Comparison of ENCODE assay signal across 2 cellular contexts in the genomic region with DNA sequence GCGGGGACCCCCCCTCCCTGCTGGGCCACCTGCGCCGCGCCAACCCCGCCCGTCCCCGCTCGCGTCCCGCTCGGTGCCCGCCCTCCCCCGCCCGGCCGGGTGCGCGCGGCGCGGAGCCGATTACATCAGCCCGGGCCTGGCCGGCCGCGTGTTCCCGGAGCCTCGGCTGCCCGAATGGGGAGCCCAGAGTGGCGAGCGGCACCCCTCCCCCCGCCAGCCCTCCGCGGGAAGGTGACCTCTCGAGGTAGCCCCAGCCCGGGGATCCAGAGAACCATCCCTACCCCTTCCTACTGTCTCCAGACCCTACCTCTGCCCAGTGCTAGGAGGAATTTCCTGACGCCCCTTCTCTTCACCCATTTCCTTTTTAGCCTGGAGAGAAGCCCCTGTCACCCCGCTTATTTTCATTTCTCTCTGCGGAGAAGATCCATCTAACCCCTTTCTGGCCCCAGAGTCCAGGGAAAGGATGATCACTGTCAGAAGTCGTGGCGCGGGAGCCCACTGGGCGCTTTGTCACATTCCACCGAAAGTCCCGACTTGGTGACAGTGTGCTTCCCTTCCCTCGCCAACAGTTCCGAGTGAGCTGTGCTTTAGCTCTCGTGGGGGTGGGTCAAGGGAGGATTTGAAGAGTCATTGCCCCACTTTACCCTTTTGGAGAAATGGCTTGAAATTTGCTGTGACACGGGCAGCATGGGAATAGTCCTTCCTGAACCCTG.
A peak's percentile ranks its signal among the peaks of the same experiment; 100 is the strongest.
TF ChIP-seq lines count a peak whose summit lies in the region.

No MANE protein-coding gene starts in this region.

TF ChIP-seq in Ishikawa, 13 proteins besides CTCF, POLR2A, EP300 and RAD21 (continued from another document):
- TF ChIP-seq REST (IDR thresholded peaks at IDR 0.05; ENCODE audit: low read depth) = no peak
- no peak; the same call in 1 of the 2 replicates for TF ChIP-seq CEBPB (IDR thresholded peaks at IDR 0.05)
- no peak for TF ChIP-seq ZBTB7A (IDR thresholded peaks at IDR 0.05; ENCODE audit: low read depth)
- no peak for TF ChIP-seq TEAD4 (IDR thresholded peaks at IDR 0.05)
- TF ChIP-seq, protein P1, sequence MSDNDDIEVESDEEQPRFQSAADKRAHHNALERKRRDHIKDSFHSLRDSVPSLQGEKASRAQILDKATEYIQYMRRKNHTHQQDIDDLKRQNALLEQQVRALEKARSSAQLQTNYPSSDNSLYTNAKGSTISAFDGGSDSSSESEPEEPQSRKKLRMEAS (IDR thresholded peaks at IDR 0.05) = peak; percentile 95
TF ChIP-seq in Ishikawa: peak in this region for 1.

TF ChIP-seq in HepG2, 621 proteins besides CTCF, POLR2A, EP300 and RAD21 (continued from another document and continues in another):
- TF ChIP-seq ZNF777 (CRISPR knock-in tag; IDR thresholded peaks at IDR 0.05) (peak; percentile 35; the same call in 1 of the 2 replicates), ZBTB20 (CRISPR knock-in tag; IDR thresholded peaks at IDR 0.05; ENCODE audit: borderline replicate concordance, low read depth) (0 out of 2 replicates have a peak, but pooled peaks have one; percentile 0), SMAD3 (CRISPR knock-in tag; IDR thresholded peaks at IDR 0.05) (0 out of 2 replicates have a peak, but pooled peaks have one; percentile 53), MYC (CRISPR knock-in tag; IDR thresholded peaks at IDR 0.05; ENCODE audit: borderline replicate concordance) (peak; percentile 85; the same call in 1 of the 2 replicates), NONO (IDR thresholded peaks at IDR 0.05) (no peak), NONO (CRISPR knock-in tag; conservative IDR thresholded peaks at IDR 0.05) (no peak; the same call in 1 of the 2 replicates), ZNF326 (CRISPR knock-in tag; IDR thresholded peaks at IDR 0.05; ENCODE audit: borderline replicate concordance) (no peak), MBNL3 (CRISPR knock-in tag; conservative IDR thresholded peaks at IDR 0.05) (no peak), ZNF564 (CRISPR knock-in tag; IDR thresholded peaks at IDR 0.05) (no peak), KLF6 (CRISPR knock-in tag; IDR thresholded peaks at IDR 0.05) (0 out of 2 replicates have a peak, but pooled peaks have one; percentile 10), SALL2 (CRISPR knock-in tag; IDR thresholded peaks at IDR 0.05) (no peak; the same call in 1 of the 2 replicates), ZNF44 (CRISPR knock-in tag; IDR thresholded peaks at IDR 0.05) (0 out of 2 replicates have a peak, but pooled peaks have one; percentile 6), ZNF317 (CRISPR knock-in tag; IDR thresholded peaks at IDR 0.05) (no peak; the same call in 1 of the 2 replicates), TCF12 (IDR thresholded peaks at IDR 0.05) (no peak), TCF12 (CRISPR knock-in tag; IDR thresholded peaks at IDR 0.05) (no peak), ZNF616 (CRISPR knock-in tag; IDR thresholded peaks at IDR 0.05; ENCODE audit: low read depth) (no peak), SNAPC2 (CRISPR knock-in tag; IDR thresholded peaks at IDR 0.05) (no peak), SRSF1 (optimal IDR thresholded peaks at IDR 0.05; ENCODE audit: low read depth, low read length) (no peak), FOXO4 (CRISPR knock-in tag; conservative IDR thresholded peaks at IDR 0.05) (no peak), CEBPB (IDR thresholded peaks at IDR 0.05; ENCODE audit: borderline replicate concordance, low read depth, low read length) (peak; percentile 17; the same call in 1 of the 2 replicates), E2F2 (CRISPR knock-in tag; IDR thresholded peaks at IDR 0.05; ENCODE audit: borderline replicate concordance) (no peak), NCOA1 (CRISPR knock-in tag; IDR thresholded peaks at IDR 0.05) (0 out of 2 replicates have a peak, but pooled peaks have one; percentile 2), ZBTB43 (CRISPR knock-in tag; conservative IDR thresholded peaks at IDR 0.05) (0 out of 2 replicates have a peak, but pooled peaks have one; percentile 3), ZNF510 (CRISPR knock-in tag; IDR thresholded peaks at IDR 0.05; ENCODE audit: low read depth) (0 out of 2 replicates have a peak, but pooled peaks have one; percentile 51), IKZF1 (IDR thresholded peaks at IDR 0.05) (no peak), CAMTA2 (CRISPR knock-in tag; IDR thresholded peaks at IDR 0.05; ENCODE audit: borderline replicate concordance) (no peak; the same call in 1 of the 2 replicates), ZNF547 (CRISPR knock-in tag; IDR thresholded peaks at IDR 0.05) (no peak), SAFB2 (CRISPR knock-in tag; IDR thresholded peaks at IDR 0.05; ENCODE audit: borderline replicate concordance, low read depth) (peak; percentile 72; the same call in 1 of the 2 replicates), TIGD3 (CRISPR knock-in tag; IDR thresholded peaks at IDR 0.05; ENCODE audit: borderline replicate concordance) (peak; percentile 88; the same call in 1 of the 2 replicates), MATR3 (CRISPR knock-in tag; IDR thresholded peaks at IDR 0.05) (no peak), SALL1 (CRISPR knock-in tag; IDR thresholded peaks at IDR 0.05) (no peak), TERF1 (CRISPR knock-in tag; IDR thresholded peaks at IDR 0.05) (no peak), ZNF136 (CRISPR knock-in tag; IDR thresholded peaks at IDR 0.05; ENCODE audit: low read depth) (no peak), MTF1 (CRISPR knock-in tag; IDR thresholded peaks at IDR 0.05) (no peak), SPEN (CRISPR knock-in tag; IDR thresholded peaks at IDR 0.05; ENCODE audit: low read depth) (peak; percentile 9; the same call in 1 of the 2 replicates), PAX8 (CRISPR knock-in tag; IDR thresholded peaks at IDR 0.05; ENCODE audit: borderline replicate concordance) (peak; percentile 23; the same call in 1 of the 2 replicates), KAT7 (CRISPR knock-in tag; IDR thresholded peaks at IDR 0.05; ENCODE audit: borderline replicate concordance) (no peak), SYNCRIP (IDR thresholded peaks at IDR 0.05; ENCODE audit: insufficient read depth, low read depth, low read length) (no peak), ZNF792 (CRISPR knock-in tag; IDR thresholded peaks at IDR 0.05) (no peak; the same call in 1 of the 2 replicates), ATAD3A (CRISPR knock-in tag; IDR thresholded peaks at IDR 0.05) (no peak), ZNF382 (CRISPR knock-in tag; IDR thresholded peaks at IDR 0.05; ENCODE audit: borderline replicate concordance) (no peak), DNMT3B (CRISPR knock-in tag; conservative IDR thresholded peaks at IDR 0.05) (peak; percentile 28; the same call in 1 of the 2 replicates), SIN3A (IDR thresholded peaks at IDR 0.05; ENCODE audit: borderline replicate concordance, low read depth, low read length) (no peak), ZNF772 (CRISPR knock-in tag; IDR thresholded peaks at IDR 0.05) (peak; percentile 55; the same call in 1 of the 2 replicates), ZNF660 (CRISPR knock-in tag; IDR thresholded peaks at IDR 0.05; ENCODE audit: borderline replicate concordance, low read depth) (no peak), KLF16 (CRISPR knock-in tag; IDR thresholded peaks at IDR 0.05) (peak in 1 of 2 experiments; percentile 54; a peak in 1 of 4 replicates), ZNF343 (CRISPR knock-in tag; IDR thresholded peaks at IDR 0.05) (no peak), AGO2 (optimal IDR thresholded peaks at IDR 0.05; ENCODE audit: low read depth, low read length) (no peak), POLR2G (IDR thresholded peaks at IDR 0.05; ENCODE audit: low read depth, low read length) (0 out of 2 replicates have a peak, but pooled peaks have one; percentile 34), ZFYVE20 (CRISPR knock-in tag; IDR thresholded peaks at IDR 0.05; ENCODE audit: borderline replicate concordance, low read depth) (no peak)
- TF ChIP-seq, protein P2, sequence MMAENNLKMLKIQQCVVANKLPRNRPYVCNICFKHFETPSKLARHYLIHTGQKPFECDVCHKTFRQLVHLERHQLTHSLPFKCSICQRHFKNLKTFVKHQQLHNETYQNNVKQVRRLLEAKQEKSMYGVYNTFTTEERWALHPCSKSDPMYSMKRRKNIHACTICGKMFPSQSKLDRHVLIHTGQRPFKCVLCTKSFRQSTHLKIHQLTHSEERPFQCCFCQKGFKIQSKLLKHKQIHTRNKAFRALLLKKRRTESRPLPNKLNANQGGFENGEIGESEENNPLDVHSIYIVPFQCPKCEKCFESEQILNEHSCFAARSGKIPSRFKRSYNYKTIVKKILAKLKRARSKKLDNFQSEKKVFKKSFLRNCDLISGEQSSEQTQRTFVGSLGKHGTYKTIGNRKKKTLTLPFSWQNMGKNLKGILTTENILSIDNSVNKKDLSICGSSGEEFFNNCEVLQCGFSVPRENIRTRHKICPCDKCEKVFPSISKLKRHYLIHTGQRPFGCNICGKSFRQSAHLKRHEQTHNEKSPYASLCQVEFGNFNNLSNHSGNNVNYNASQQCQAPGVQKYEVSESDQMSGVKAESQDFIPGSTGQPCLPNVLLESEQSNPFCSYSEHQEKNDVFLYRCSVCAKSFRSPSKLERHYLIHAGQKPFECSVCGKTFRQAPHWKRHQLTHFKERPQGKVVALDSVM (CRISPR knock-in tag; IDR thresholded peaks at IDR 0.05) = no peak
- TF ChIP-seq, protein P3, sequence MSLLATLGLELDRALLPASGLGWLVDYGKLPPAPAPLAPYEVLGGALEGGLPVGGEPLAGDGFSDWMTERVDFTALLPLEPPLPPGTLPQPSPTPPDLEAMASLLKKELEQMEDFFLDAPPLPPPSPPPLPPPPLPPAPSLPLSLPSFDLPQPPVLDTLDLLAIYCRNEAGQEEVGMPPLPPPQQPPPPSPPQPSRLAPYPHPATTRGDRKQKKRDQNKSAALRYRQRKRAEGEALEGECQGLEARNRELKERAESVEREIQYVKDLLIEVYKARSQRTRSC (CRISPR knock-in tag; IDR thresholded peaks at IDR 0.05; ENCODE audit: low read depth) = no peak
- TF ChIP-seq, protein P4, sequence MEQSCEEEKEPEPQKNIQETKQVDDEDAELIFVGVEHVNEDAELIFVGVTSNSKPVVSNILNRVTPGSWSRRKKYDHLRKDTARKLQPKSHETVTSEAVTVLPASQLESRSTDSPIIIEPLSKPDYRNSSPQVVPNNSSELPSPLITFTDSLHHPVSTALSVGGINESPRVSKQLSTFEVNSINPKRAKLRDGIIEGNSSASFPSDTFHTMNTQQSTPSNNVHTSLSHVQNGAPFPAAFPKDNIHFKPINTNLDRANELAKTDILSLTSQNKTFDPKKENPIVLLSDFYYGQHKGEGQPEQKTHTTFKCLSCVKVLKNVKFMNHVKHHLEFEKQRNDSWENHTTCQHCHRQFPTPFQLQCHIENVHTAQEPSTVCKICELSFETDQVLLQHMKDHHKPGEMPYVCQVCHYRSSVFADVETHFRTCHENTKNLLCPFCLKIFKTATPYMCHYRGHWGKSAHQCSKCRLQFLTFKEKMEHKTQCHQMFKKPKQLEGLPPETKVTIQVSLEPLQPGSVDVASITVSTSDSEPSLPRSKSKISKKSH (CRISPR knock-in tag; IDR thresholded peaks at IDR 0.05; ENCODE audit: borderline replicate concordance) = no peak
- TF ChIP-seq, protein P5, sequence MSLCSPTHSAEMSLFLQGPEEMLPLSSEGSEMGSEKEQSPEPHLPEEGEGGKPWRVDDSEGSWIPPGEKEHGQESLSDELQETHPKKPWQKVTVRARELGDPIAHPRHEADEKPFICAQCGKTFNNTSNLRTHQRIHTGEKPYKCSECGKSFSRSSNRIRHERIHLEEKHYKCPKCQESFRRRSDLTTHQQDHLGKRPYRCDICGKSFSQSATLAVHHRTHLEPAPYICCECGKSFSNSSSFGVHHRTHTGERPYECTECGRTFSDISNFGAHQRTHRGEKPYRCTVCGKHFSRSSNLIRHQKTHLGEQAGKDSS (CRISPR knock-in tag; IDR thresholded peaks at IDR 0.05; ENCODE audit: borderline replicate concordance, low read depth) = no peak
